ENCODE assay signal across 24 cellular contexts in the genomic region with DNA sequence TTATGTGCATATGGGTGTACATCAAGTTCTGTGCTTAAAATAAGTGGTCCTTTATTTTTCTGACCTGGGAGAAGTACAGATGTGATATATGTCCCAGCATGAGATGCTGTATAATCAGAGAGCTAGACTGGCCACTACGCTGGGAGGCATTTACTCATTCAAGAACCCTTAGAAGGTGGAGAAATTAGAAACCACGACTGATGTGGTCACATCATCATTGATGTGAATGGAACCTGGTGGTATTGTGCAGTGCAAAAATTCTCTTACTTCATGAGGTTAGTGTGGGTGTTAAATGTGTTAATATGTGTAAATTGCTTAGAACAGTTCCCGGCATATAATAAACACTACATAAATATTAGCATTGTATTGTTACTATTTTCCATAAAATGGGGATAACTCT.
"Had no signal": no experiment of that assay in that cellular context is flagged by ENCODE, and none has a peak within 500 bp of the region (broad histone marks: within the 10 kb centered on the region; RNA-seq: fewer than 3 reads in every experiment).

No MANE protein-coding gene starts in this region.

- H3K27me3 ChIP-seq: breast epithelium, dorsolateral prefrontal cortex, esophagus muscularis mucosa, transverse colon, uterus had no signal

- H3K36me3 ChIP-seq: breast epithelium, esophagus muscularis mucosa, transverse colon, uterus had no signal

- H3K9ac ChIP-seq: parathyroid adenoma had no signal

- H3K36me3 Mint-ChIP-seq: mesothelial cell of epicardium had no signal

- H3K9me3 Mint-ChIP-seq: activated B cell treated with CpG ODN at 0.5 μM for 24 hours; activated T-helper 2 cell treated with anti-CD3 and anti-CD28 coated beads, Interferon-gamma antibody, Interleukin-2, Interleukin-4, amounts not matched to agents 10 μg/mL and 5 μg/mL and 100 μg/mL, durations not matched to agents 14 hours and 24 hours and 36 hours; central memory CD8-positive, alpha-beta T cell; mesothelial cell of epicardium; naive thymus-derived CD8-positive, alpha-beta T cell had no signal

- H3K27ac Mint-ChIP-seq: activated B cell treated with CpG ODN at 0.5 μM for 24 hours; activated T-helper 2 cell treated with anti-CD3 and anti-CD28 coated beads, Interferon-gamma antibody, Interleukin-2, Interleukin-4, amounts not matched to agents 10 μg/mL and 5 μg/mL and 100 μg/mL, durations not matched to agents 14 hours and 24 hours and 36 hours; mesothelial cell of epicardium had no signal

- ATAC-seq: left ventricle myocardium superior; naive thymus-derived CD8-positive, alpha-beta T cell; right cardiac atrium; T-helper 17 cell had no signal

- H3K79me2 ChIP-seq: parathyroid adenoma had no signal

- H2AFZ ChIP-seq: parathyroid adenoma had no signal

- FAIRE-seq: colon, frontal cortex, islet of Langerhans had no signal

- H3K27ac ChIP-seq: breast epithelium, dorsolateral prefrontal cortex, esophagus muscularis mucosa, parathyroid adenoma, transverse colon, uterus had no signal

- H3K4me3 Mint-ChIP-seq: activated B cell treated with CpG ODN at 0.5 μM for 24 hours; central memory CD8-positive, alpha-beta T cell; mesothelial cell of epicardium; naive thymus-derived CD8-positive, alpha-beta T cell; T-helper 17 cell had no signal

- H3K4me3 ChIP-seq: breast epithelium, dorsolateral prefrontal cortex, esophagus muscularis mucosa, SK-N-MC, transverse colon, uterus had no signal

- H3K9me3 ChIP-seq: breast epithelium, esophagus muscularis mucosa, transverse colon, uterus had no signal

- H3K27me3 Mint-ChIP-seq: activated B cell treated with CpG ODN at 0.5 μM for 24 hours; central memory CD8-positive, alpha-beta T cell; T-helper 17 cell had no signal

- DNase-seq: activated B cell treated with CpG ODN at 0.5 μM for 24 hours; activated CD4-positive, alpha-beta T cell treated with anti-CD3 and anti-CD28 coated beads, Interleukin-2, amount 50 U/mL, for 1 hour; activated naive CD4-positive, alpha-beta T cell treated with Interleukin-2 at 50 U/mL for 16 hours; aorta; dorsolateral prefrontal cortex; hippocampal formation; left ventricle myocardium superior; mammary epithelial cell; naive thymus-derived CD8-positive, alpha-beta T cell; right cardiac atrium; SW 1271; T-helper 17 cell; transverse colon; uterus had no signal

- H3K4me1 Mint-ChIP-seq: activated B cell treated with CpG ODN at 0.5 μM for 24 hours; central memory CD8-positive, alpha-beta T cell had no signal

- H3K4me1 ChIP-seq: breast epithelium, esophagus muscularis mucosa, parathyroid adenoma, transverse colon, uterus had no signal
